Comparison of ENCODE assay signal across 18 cellular contexts in genomic region chr11:57081356-57081755, GRCh38.
DNase-seq lines count a peak whose midpoint lies in the region; TF ChIP-seq lines count a peak whose summit lies in the region.
"Had no signal": no experiment of that assay in that cellular context is flagged by ENCODE, and none has a peak within 500 bp of the region (broad histone marks: within the 10 kb centered on the region; RNA-seq: fewer than 3 reads in every experiment).

No MANE protein-coding gene starts in this region.

- in situ Hi-C loops in SK-MEL-5 (cut with HindIII; ENCODE audit: low pct_unique_long_range_greater_than_20kb, low sequenced_read_pairs), result no loop called here

- TF ChIP-seq CTCF in epithelial cell of esophagus (IDR thresholded peaks at IDR 0.05; ENCODE audit: insufficient read depth, low read depth, low read length, missing control alignments), result no peak

- no peak overlapping the region for H3K4me3 ChIP-seq in epithelial cell of esophagus (ENCODE audit: low read length)

- DNase-seq in COLO829 (ENCODE audit: low spot score) (peak; percentile 73), SK-MEL-5 (ENCODE audit: low read depth, low spot score) (peak; percentile 90), epithelial cell of esophagus (ENCODE audit: low read depth) (peak; percentile 46), NCI-H510A treated with DMSO at 0.1 percent for 48 hours (lab: John Stamatoyannopoulos, UW) (no peak), Ammon's horn (ENCODE audit: low spot score) (no peak), NCI-H69 (lab: John Stamatoyannopoulos, UW) (no peak)
- DNase-seq in activated CD4-positive, alpha-beta T cell treated with anti-CD3 and anti-CD28 coated beads, Interleukin-2, amount 50 U/mL, for 4 hours, result no peak
- DNase-seq: 8988T; BE2C; C1 segment of cervical spinal cord; CD4-positive, CD25-positive, alpha-beta regulatory T cell; DMS153; DMS79; GDM1; GOT3; H7; HFFc6; IMR-90 had no signal

Comparison
In these comparisons a context has a peak if more than half of its experiments do, and no peak if none do; other contexts are left out.
1. DNase-seq: peak in COLO829 (single experiment), SK-MEL-5 (single experiment) and epithelial cell of esophagus (single experiment); none in NCI-H510A treated with DMSO at 0.1 percent for 48 hours (single experiment), activated CD4-positive, alpha-beta T cell treated with anti-CD3 and anti-CD28 coated beads, Interleukin-2, amount 50 U/mL, for 4 hours (0 of 2), Ammon's horn (single experiment) and NCI-H69 (single experiment).